ENCODE assay signal across 1 cellular context in the genomic region with DNA sequence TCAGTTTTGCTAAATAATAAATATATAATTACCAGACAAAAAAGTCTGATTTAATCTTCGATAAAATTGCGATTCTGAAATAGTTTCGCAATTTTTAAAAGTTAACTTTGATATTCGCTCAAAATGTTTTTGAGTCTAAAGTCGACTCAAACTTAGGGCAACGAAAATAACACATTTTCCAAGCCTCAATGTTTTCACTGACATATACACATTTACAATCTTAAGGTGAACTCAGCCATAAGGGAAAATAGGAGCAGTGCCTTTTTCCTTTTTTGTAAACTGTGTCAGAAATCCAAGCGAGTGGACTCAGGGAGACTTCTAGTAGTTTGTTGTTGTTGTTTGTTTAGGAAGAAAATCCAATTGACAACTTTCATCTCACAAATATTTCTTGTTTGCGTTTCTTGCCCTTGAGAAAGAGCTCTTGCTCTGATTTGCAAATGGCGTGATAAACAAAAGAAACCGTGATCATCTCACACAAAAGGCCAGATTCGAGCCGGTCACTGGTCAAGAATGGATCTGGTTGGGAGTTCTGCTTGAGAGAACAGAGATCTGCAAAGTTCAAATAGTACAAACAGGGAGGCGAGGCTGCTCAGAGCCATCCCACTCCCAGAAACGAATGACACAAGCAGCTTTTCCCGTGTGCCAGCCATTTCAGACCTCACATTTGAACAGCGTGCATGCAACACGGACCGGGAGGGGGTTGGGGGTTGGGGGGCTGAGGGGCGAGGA.
TF ChIP-seq lines count a peak whose summit lies in the region.

No MANE protein-coding gene starts in this region.

TF ChIP-seq in HepG2, 621 proteins besides CTCF, POLR2A, EP300 and RAD21:
- TF ChIP-seq NBN (conservative IDR thresholded peaks at IDR 0.05) (no peak), CENPT (CRISPR knock-in tag; IDR thresholded peaks at IDR 0.05; ENCODE audit: low read depth) (no peak), FOSL1 (CRISPR knock-in tag; IDR thresholded peaks at IDR 0.05; ENCODE audit: borderline replicate concordance) (no peak), ERF (CRISPR knock-in tag; IDR thresholded peaks at IDR 0.05) (no peak), ZNF362 (CRISPR knock-in tag; IDR thresholded peaks at IDR 0.05; ENCODE audit: borderline replicate concordance) (no peak), ZMYM3 (CRISPR knock-in tag; IDR thresholded peaks at IDR 0.05) (no peak), SP5 (CRISPR knock-in tag; IDR thresholded peaks at IDR 0.05; ENCODE audit: borderline replicate concordance, low read depth) (no peak), GTF3A (CRISPR knock-in tag; conservative IDR thresholded peaks at IDR 0.05) (no peak), ZNF782 (CRISPR knock-in tag; IDR thresholded peaks at IDR 0.05; ENCODE audit: borderline replicate concordance) (no peak), ZSCAN29 (CRISPR knock-in tag; conservative IDR thresholded peaks at IDR 0.05) (no peak), CBX2 (IDR thresholded peaks at IDR 0.05; ENCODE audit: low read depth, low read length) (peak; percentile 29; the same call in 1 of the 2 replicates), CBX2 (CRISPR knock-in tag; IDR thresholded peaks at IDR 0.05; ENCODE audit: low read depth) (no peak), CEBPB (IDR thresholded peaks at IDR 0.05; ENCODE audit: borderline replicate concordance, low read depth, low read length) (peak; percentile 6; the same call in 1 of the 2 replicates), HOXA7 (CRISPR knock-in tag; IDR thresholded peaks at IDR 0.05) (no peak), CREM (IDR thresholded peaks at IDR 0.05) (no peak), CREM (CRISPR knock-in tag; IDR thresholded peaks at IDR 0.05) (no peak), ZNF709 (CRISPR knock-in tag; IDR thresholded peaks at IDR 0.05) (no peak)
- TF ChIP-seq, protein P1, sequence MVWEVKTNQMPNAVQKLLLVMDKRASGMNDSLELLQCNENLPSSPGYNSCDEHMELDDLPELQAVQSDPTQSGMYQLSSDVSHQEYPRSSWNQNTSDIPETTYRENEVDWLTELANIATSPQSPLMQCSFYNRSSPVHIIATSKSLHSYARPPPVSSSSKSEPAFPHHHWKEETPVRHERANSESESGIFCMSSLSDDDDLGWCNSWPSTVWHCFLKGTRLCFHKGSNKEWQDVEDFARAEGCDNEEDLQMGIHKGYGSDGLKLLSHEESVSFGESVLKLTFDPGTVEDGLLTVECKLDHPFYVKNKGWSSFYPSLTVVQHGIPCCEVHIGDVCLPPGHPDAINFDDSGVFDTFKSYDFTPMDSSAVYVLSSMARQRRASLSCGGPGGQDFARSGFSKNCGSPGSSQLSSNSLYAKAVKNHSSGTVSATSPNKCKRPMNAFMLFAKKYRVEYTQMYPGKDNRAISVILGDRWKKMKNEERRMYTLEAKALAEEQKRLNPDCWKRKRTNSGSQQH (CRISPR knock-in tag; IDR thresholded peaks at IDR 0.05; ENCODE audit: low read depth) = no peak
- TF ChIP-seq, protein P2, sequence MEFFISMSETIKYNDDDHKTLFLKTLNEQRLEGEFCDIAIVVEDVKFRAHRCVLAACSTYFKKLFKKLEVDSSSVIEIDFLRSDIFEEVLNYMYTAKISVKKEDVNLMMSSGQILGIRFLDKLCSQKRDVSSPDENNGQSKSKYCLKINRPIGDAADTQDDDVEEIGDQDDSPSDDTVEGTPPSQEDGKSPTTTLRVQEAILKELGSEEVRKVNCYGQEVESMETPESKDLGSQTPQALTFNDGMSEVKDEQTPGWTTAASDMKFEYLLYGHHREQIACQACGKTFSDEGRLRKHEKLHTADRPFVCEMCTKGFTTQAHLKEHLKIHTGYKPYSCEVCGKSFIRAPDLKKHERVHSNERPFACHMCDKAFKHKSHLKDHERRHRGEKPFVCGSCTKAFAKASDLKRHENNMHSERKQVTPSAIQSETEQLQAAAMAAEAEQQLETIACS (CRISPR knock-in tag; IDR thresholded peaks at IDR 0.05) = no peak
